35 cellular contexts compared by ENCODE assay signal in genomic region chrX:26334232-26334631, GRCh38.
"Had no signal": no experiment of that assay in that cellular context is flagged by ENCODE, and none has a peak within 500 bp of the region (broad histone marks: within the 10 kb centered on the region; RNA-seq: fewer than 3 reads in every experiment).

No MANE protein-coding gene starts in this region.

- H3K27me3 ChIP-seq: MG63 had no signal

- H3K4me3 ChIP-seq: MG63 had no signal

- H3K36me3 ChIP-seq: MG63 had no signal

- H3K27ac ChIP-seq: KMS-11 had no signal

- DNase-seq: Karpas-422, Kasumi-1, KG1, MG63, MM.1S, MV-4-11, NCI-H1092, NCI-H1092 treated with DMSO at 0.1 percent for 48 hours, NCI-H1105, NCI-H1105 treated with DMSO at 0.1 percent for 48 hours, NCI-H1417, NCI-H1417 treated with DMSO at 0.1 percent for 48 hours, NCI-H1436, NCI-H1436 treated with DMSO at 0.1 percent for 48 hours, NCI-H146, NCI-H1694, NCI-H1694 treated with DMSO at 0.1 percent for 48 hours, NCI-H187, NCI-H187 treated with DMSO at 0.1 percent for 48 hours, NCI-H1930, NCI-H2029, NCI-H2029 treated with DMSO at 0.1 percent for 48 hours, NCI-H2081, NCI-H2081 treated with DMSO at 0.1 percent for 48 hours, NCI-H2107, NCI-H2171, NCI-H2171 treated with DMSO at 0.1 percent for 48 hours, NCI-H2227 treated with DMSO at 0.1 percent for 48 hours, NCI-H226, NCI-H345, NCI-H446, NCI-H446 treated with DMSO at 0.1 percent for 48 hours, NCI-H510A, NCI-H510A treated with DMSO at 0.1 percent for 48 hours had no signal

- H3K9me3 ChIP-seq: MG63 had no signal

- H3K9ac ChIP-seq: KMS-11 had no signal
